In the genomic region with DNA sequence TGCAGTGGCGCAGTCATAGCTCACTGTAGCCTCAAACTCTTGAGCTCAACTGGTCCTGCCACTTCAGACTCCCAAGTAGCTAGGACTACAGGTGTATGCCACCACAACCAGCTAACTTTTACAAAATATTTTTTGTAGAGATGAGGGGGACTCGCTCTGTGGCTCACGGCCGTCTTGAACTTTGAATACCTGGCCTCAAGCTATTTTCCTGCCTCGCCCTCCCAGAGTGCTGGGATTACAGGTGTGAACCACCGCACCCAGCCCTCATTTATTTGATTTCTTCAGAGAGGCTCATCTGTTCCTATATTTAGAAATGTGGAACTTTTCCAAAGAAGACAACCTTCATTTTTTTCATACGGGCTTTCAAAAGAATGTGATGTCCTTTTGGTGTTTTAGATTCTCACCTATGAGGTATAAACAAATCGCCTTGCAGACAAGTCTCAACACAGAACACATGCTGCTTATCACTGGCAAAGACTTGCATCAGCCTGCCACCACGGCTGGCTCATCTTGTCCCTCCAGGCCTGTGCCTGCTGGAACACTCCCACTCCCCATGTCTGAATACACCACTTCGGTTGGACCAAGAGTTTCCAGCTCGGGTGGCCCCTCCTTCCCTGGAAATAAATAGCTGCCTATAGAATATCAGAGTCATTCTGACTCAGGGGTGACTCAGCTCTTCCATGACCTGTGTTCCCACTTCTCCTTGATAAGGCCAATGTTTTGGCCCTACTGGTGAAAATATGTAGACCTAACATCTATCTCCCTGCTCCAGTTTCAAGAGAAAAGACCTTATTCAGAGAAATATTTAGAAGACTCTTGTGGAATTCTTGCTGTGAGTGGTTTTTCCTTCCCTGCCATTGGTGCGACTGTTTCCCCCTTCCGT, we compare ENCODE assay signal across 1 cellular context.
TF ChIP-seq lines count a peak whose summit lies in the region.

No MANE protein-coding gene starts in this region.

TF ChIP-seq in K562, 482 proteins besides CTCF, POLR2A, EP300 and RAD21 (continued from another document and continues in another):
- TF ChIP-seq, protein P1, sequence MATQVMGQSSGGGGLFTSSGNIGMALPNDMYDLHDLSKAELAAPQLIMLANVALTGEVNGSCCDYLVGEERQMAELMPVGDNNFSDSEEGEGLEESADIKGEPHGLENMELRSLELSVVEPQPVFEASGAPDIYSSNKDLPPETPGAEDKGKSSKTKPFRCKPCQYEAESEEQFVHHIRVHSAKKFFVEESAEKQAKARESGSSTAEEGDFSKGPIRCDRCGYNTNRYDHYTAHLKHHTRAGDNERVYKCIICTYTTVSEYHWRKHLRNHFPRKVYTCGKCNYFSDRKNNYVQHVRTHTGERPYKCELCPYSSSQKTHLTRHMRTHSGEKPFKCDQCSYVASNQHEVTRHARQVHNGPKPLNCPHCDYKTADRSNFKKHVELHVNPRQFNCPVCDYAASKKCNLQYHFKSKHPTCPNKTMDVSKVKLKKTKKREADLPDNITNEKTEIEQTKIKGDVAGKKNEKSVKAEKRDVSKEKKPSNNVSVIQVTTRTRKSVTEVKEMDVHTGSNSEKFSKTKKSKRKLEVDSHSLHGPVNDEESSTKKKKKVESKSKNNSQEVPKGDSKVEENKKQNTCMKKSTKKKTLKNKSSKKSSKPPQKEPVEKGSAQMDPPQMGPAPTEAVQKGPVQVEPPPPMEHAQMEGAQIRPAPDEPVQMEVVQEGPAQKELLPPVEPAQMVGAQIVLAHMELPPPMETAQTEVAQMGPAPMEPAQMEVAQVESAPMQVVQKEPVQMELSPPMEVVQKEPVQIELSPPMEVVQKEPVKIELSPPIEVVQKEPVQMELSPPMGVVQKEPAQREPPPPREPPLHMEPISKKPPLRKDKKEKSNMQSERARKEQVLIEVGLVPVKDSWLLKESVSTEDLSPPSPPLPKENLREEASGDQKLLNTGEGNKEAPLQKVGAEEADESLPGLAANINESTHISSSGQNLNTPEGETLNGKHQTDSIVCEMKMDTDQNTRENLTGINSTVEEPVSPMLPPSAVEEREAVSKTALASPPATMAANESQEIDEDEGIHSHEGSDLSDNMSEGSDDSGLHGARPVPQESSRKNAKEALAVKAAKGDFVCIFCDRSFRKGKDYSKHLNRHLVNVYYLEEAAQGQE (CRISPR knock-in tag; IDR thresholded peaks at IDR 0.05; ENCODE audit: low read depth) = no peak; the same call in 1 of the 2 replicates
- TF ChIP-seq, protein P2, sequence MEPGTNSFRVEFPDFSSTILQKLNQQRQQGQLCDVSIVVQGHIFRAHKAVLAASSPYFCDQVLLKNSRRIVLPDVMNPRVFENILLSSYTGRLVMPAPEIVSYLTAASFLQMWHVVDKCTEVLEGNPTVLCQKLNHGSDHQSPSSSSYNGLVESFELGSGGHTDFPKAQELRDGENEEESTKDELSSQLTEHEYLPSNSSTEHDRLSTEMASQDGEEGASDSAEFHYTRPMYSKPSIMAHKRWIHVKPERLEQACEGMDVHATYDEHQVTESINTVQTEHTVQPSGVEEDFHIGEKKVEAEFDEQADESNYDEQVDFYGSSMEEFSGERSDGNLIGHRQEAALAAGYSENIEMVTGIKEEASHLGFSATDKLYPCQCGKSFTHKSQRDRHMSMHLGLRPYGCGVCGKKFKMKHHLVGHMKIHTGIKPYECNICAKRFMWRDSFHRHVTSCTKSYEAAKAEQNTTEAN (CRISPR knock-in tag; IDR thresholded peaks at IDR 0.05) = no peak
- TF ChIP-seq MCM5 (IDR thresholded peaks at IDR 0.05; ENCODE audit: low read depth) (no peak), ZNF354B (CRISPR knock-in tag; IDR thresholded peaks at IDR 0.05) (0 out of 2 replicates have a peak, but pooled peaks have one; percentile 9), GATAD2B (IDR thresholded peaks at IDR 0.05; ENCODE audit: borderline replicate concordance) (no peak), SMARCA4 (IDR thresholded peaks at IDR 0.05) (no peak), DACH1 (IDR thresholded peaks at IDR 0.05; ENCODE audit: partially characterized antibody) (no peak), ILK (tag; IDR thresholded peaks at IDR 0.05; ENCODE audit: borderline replicate concordance, low read depth) (no peak; the same call in none of the 2 replicates), CHD4 (IDR thresholded peaks at IDR 0.05; ENCODE audit: insufficient read depth, insufficient replicate concordance, low read depth, low read length, poor library complexity, severe bottlenecking) (no peak), JUND (IDR thresholded peaks at IDR 0.05; ENCODE audit: borderline replicate concordance, low read depth, low read length) (peak; percentile 100), JUND (tag; IDR thresholded peaks at IDR 0.05; ENCODE audit: borderline replicate concordance, low read depth, low read length) (peak; percentile 100), NEUROD1 (IDR thresholded peaks at IDR 0.05; ENCODE audit: borderline replicate concordance, low read depth, low read length, partially characterized antibody) (peak; percentile 94), FIP1L1 (IDR thresholded peaks at IDR 0.05; ENCODE audit: low read depth, low read length, poor library complexity, severe bottlenecking) (no peak), TSC22D4 (tag; IDR thresholded peaks at IDR 0.05) (no peak), MEIS2 (IDR thresholded peaks at IDR 0.05; ENCODE audit: partially characterized antibody) (no peak), ZNF668 (CRISPR knock-in tag; IDR thresholded peaks at IDR 0.05) (peak; percentile 93), SMC3 (conservative IDR thresholded peaks at IDR 0.05; ENCODE audit: insufficient read depth, low read depth, low read length) (no peak), EHMT2 (IDR thresholded peaks at IDR 0.05) (no peak), BRF1 (IDR thresholded peaks at IDR 0.05; ENCODE audit: borderline replicate concordance, extremely low read depth, insufficient read length) (no peak), CCNT2 (IDR thresholded peaks at IDR 0.05; ENCODE audit: borderline replicate concordance, extremely low read depth, insufficient read length, low read depth, low read length) (peak; percentile 90), ZNF778 (CRISPR knock-in tag; IDR thresholded peaks at IDR 0.05) (no peak)
- TF ChIP-seq, protein P3, sequence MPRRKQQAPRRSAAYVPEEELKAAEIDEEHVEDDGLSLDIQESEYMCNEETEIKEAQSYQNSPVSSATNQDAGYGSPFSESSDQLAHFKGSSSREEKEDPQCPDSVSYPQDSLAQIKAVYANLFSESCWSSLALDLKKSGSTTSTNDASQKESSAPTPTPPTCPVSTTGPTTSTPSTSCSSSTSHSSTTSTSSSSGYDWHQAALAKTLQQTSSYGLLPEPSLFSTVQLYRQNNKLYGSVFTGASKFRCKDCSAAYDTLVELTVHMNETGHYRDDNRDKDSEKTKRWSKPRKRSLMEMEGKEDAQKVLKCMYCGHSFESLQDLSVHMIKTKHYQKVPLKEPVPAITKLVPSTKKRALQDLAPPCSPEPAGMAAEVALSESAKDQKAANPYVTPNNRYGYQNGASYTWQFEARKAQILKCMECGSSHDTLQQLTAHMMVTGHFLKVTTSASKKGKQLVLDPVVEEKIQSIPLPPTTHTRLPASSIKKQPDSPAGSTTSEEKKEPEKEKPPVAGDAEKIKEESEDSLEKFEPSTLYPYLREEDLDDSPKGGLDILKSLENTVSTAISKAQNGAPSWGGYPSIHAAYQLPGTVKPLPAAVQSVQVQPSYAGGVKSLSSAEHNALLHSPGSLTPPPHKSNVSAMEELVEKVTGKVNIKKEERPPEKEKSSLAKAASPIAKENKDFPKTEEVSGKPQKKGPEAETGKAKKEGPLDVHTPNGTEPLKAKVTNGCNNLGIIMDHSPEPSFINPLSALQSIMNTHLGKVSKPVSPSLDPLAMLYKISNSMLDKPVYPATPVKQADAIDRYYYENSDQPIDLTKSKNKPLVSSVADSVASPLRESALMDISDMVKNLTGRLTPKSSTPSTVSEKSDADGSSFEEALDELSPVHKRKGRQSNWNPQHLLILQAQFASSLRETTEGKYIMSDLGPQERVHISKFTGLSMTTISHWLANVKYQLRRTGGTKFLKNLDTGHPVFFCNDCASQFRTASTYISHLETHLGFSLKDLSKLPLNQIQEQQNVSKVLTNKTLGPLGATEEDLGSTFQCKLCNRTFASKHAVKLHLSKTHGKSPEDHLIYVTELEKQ (CRISPR knock-in tag; IDR thresholded peaks at IDR 0.05) = peak; percentile 8; the same call in 1 of the 2 replicates
- TF ChIP-seq, protein P4, sequence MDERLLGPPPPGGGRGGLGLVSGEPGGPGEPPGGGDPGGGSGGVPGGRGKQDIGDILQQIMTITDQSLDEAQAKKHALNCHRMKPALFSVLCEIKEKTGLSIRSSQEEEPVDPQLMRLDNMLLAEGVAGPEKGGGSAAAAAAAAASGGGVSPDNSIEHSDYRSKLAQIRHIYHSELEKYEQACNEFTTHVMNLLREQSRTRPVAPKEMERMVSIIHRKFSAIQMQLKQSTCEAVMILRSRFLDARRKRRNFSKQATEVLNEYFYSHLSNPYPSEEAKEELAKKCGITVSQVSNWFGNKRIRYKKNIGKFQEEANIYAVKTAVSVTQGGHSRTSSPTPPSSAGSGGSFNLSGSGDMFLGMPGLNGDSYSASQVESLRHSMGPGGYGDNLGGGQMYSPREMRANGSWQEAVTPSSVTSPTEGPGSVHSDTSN (CRISPR knock-in tag; IDR thresholded peaks at IDR 0.05; ENCODE audit: low read depth) = no peak
- TF ChIP-seq, protein P4 (tag; conservative IDR thresholded peaks at IDR 0.05; ENCODE audit: low read depth) = peak; percentile 74
- TF ChIP-seq, protein P5, sequence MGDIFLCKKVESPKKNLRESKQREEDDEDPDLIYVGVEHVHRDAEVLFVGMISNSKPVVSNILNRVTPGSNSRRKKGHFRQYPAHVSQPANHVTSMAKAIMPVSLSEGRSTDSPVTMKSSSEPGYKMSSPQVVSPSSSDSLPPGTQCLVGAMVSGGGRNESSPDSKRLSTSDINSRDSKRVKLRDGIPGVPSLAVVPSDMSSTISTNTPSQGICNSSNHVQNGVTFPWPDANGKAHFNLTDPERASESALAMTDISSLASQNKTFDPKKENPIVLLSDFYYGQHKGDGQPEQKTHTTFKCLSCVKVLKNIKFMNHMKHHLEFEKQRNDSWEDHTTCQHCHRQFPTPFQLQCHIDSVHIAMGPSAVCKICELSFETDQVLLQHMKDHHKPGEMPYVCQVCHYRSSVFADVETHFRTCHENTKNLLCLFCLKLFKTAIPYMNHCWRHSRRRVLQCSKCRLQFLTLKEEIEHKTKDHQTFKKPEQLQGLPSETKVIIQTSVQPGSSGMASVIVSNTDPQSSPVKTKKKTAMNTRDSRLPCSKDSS (IDR thresholded peaks at IDR 0.05; ENCODE audit: low read depth, partially characterized antibody) = no peak
- TF ChIP-seq, protein P6, sequence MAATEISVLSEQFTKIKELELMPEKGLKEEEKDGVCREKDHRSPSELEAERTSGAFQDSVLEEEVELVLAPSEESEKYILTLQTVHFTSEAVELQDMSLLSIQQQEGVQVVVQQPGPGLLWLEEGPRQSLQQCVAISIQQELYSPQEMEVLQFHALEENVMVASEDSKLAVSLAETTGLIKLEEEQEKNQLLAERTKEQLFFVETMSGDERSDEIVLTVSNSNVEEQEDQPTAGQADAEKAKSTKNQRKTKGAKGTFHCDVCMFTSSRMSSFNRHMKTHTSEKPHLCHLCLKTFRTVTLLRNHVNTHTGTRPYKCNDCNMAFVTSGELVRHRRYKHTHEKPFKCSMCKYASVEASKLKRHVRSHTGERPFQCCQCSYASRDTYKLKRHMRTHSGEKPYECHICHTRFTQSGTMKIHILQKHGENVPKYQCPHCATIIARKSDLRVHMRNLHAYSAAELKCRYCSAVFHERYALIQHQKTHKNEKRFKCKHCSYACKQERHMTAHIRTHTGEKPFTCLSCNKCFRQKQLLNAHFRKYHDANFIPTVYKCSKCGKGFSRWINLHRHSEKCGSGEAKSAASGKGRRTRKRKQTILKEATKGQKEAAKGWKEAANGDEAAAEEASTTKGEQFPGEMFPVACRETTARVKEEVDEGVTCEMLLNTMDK (IDR thresholded peaks at IDR 0.05; ENCODE audit: borderline replicate concordance, insufficient read depth, low read depth, low read length, poor library complexity, severe bottlenecking) = no peak
- TF ChIP-seq, protein P7, sequence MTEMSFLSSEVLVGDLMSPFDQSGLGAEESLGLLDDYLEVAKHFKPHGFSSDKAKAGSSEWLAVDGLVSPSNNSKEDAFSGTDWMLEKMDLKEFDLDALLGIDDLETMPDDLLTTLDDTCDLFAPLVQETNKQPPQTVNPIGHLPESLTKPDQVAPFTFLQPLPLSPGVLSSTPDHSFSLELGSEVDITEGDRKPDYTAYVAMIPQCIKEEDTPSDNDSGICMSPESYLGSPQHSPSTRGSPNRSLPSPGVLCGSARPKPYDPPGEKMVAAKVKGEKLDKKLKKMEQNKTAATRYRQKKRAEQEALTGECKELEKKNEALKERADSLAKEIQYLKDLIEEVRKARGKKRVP (CRISPR knock-in tag; IDR thresholded peaks at IDR 0.05) = peak; percentile 99
